Comparison of ENCODE assay signal across 8 cellular contexts in genomic region chr11:86484164-86484794, GRCh38.
DNase-seq lines count a peak whose midpoint lies in the region; ATAC-seq and TF ChIP-seq lines count a peak whose summit lies in the region.

No MANE protein-coding gene starts in this region.

- no peaks in the 10 kb centered on the region for H3K9me3 ChIP-seq in GM23248 (ENCODE audit: low read depth)

- H3K4me1 Mint-ChIP-seq in activated CD4-positive, alpha-beta T cell treated with anti-CD3 and anti-CD28 coated beads for 36 hours: no peaks in the 10 kb centered on the region

- POLR2A ChIA-PET in RWPE1 (lab: Yijun Ruan, JAX; ENCODE audit: low non-redundant PET): no interaction called here
- POLR2A ChIA-PET in activated CD4-positive, alpha-beta T cell treated with anti-CD3 and anti-CD28 coated beads for 36 hours (lab: Charles Lee): no interaction called here

- TF ChIP-seq CTCF in RWPE1 (conservative IDR thresholded peaks at IDR 0.05; ENCODE audit: low read depth): no peak
- no peak for TF ChIP-seq CTCF in fibroblast of villous mesenchyme (IDR thresholded peaks at IDR 0.05; ENCODE audit: insufficient read depth, low read depth, low read length)

- no peak overlapping the region for H3K4me3 Mint-ChIP-seq in activated CD4-positive, alpha-beta T cell treated with anti-CD3 and anti-CD28 coated beads for 36 hours

- H3K9me2 ChIP-seq in GM23248 (ENCODE audit: insufficient read depth): no peaks in the 10 kb centered on the region

- intact Hi-C loops in activated CD4-positive, alpha-beta T cell treated with anti-CD3 and anti-CD28 coated beads for 36 hours (cut with DNase I, micrococcal nuclease): no loop called here

- H3K4me1 ChIP-seq in GM23248 (ENCODE audit: insufficient read depth): peaks cover 15% of the 10 kb centered on the region

- DNase-seq in GM23248 (peak; percentile 96), RWPE1 (ENCODE audit: low spot score) (peak; percentile 95), fibroblast of villous mesenchyme (ENCODE audit: low read depth) (peak; percentile 94), skeletal muscle cell (ENCODE audit: low read depth) (peak; percentile 97), NCI-H774 (lab: John Stamatoyannopoulos, UW) (no peak)
- DNase-seq in activated CD8-positive, alpha-beta memory T cell treated with anti-CD3 and anti-CD28 coated beads, Interleukin-2, amount 50 U/mL, for 48 hours: no peak
- DNase-seq in activated CD4-positive, alpha-beta T cell treated with anti-CD3 and anti-CD28 coated beads for 36 hours: no peak

- H3K36me3 Mint-ChIP-seq in activated CD4-positive, alpha-beta T cell treated with anti-CD3 and anti-CD28 coated beads for 36 hours (ENCODE audit: low read depth): no peaks in the 10 kb centered on the region

- ATAC-seq in GM21723 (IDR thresholded peaks at IDR 0.05; ENCODE audit: unreplicated experiment): no peak
- no peak for ATAC-seq in activated CD4-positive, alpha-beta T cell treated with anti-CD3 and anti-CD28 coated beads for 36 hours

- H3K27me3 Mint-ChIP-seq in activated CD4-positive, alpha-beta T cell treated with anti-CD3 and anti-CD28 coated beads for 36 hours: no peaks in the 10 kb centered on the region

- H3K36me3 ChIP-seq in GM23248 (ENCODE audit: low read depth): no peaks in the 10 kb centered on the region

- 1 to 3% methylated on average over 5 of the region's 5 CpGs for WGBS in GM23248 (ENCODE audit: low coverage in 1 of 2, low lambda C conversion rate in 2 of 2, missing lambda C conversion rate in 2 of 2), 2 experiments

- H3K9me3 Mint-ChIP-seq in activated CD4-positive, alpha-beta T cell treated with anti-CD3 and anti-CD28 coated beads for 36 hours (ENCODE audit: low read depth): no peaks in the 10 kb centered on the region

- H3K4me3 ChIP-seq in GM23248 (no peak overlapping the region), fibroblast of villous mesenchyme (ENCODE audit: low read depth, low read length) (no peak overlapping the region), skeletal muscle cell (ENCODE audit: low read depth, low read length) (no peak overlapping the region)

- H3K79me2 ChIP-seq in GM23248 (ENCODE audit: insufficient read depth): no peaks in the 10 kb centered on the region

- CTCF ChIA-PET in RWPE1 (lab: Yijun Ruan, JAX): interaction anchor here (0.7 to 1.2 kb wide), 2 partner anchors 13 to 18 kb away, joined by 3 to 4 read pairs; no protein-coding TSS in a partner anchor
- CTCF ChIA-PET in activated CD4-positive, alpha-beta T cell treated with anti-CD3 and anti-CD28 coated beads for 36 hours (lab: Charles Lee): interaction anchor here (0.6 to 1.1 kb wide), 4 partner anchors 14 to 277 kb away, joined by 3 to 4 read pairs (median 3); no protein-coding TSS in a partner anchor

- no peaks in the 10 kb centered on the region for H4K20me1 ChIP-seq in GM23248 (ENCODE audit: insufficient read depth)

- H3K27ac Mint-ChIP-seq in activated CD4-positive, alpha-beta T cell treated with anti-CD3 and anti-CD28 coated beads for 36 hours: no peak overlapping the region

- H3F3A ChIP-seq in GM23248 (ENCODE audit: insufficient read depth): peaks cover 26% of the 10 kb centered on the region

- in situ Hi-C loops in GM23248 (cut with MboI): no loop called here

- H3K27ac ChIP-seq in GM23248 (peak overlapping the region; percentile 57), RWPE1 (peak overlapping the region; percentile 94)

- H3K9ac ChIP-seq in GM23248: peak overlapping the region; percentile 29

- no peaks in the 10 kb centered on the region for H3K27me3 ChIP-seq in GM23248 (replicated peaks; ENCODE audit: insufficient read depth)

- H3K4me2 ChIP-seq in GM23248 (ENCODE audit: unreplicated experiment): peak overlapping the region; percentile 12

- no peak overlapping the region for H2AFZ ChIP-seq in GM23248

Comparison
In these comparisons a context has a peak if more than half of its experiments do, and no peak if none do; other contexts are left out.
1. DNase-seq: peak in GM23248 (single experiment), RWPE1 (single experiment), fibroblast of villous mesenchyme (single experiment) and skeletal muscle cell (single experiment); none in activated CD8-positive, alpha-beta memory T cell treated with anti-CD3 and anti-CD28 coated beads, Interleukin-2, amount 50 U/mL, for 48 hours (single experiment), activated CD4-positive, alpha-beta T cell treated with anti-CD3 and anti-CD28 coated beads for 36 hours (single experiment) and NCI-H774 (single experiment).